ENCODE assay signal across 8 cellular contexts in genomic region chr17:49260011-49260921, GRCh38. TPM values are rescaled to one million over a fixed set of nuclear protein-coding genes. Genes with fewer than 3 reads are reported as not detected.
A peak's percentile ranks its signal among the peaks of the same experiment; 100 is the strongest.
DNase-seq lines count a peak whose midpoint lies in the region; ATAC-seq and TF ChIP-seq lines count a peak whose summit lies in the region.

No MANE protein-coding gene starts in this region.

- H3K4me2 ChIP-seq in Karpas-422 (ENCODE audit: low read depth, low read length, poor library complexity, severe bottlenecking), result peak overlapping the region; percentile 59

- H3K79me2 ChIP-seq in Karpas-422 (ENCODE audit: low read length), result no peaks in the 10 kb centered on the region

- H3K9ac ChIP-seq in ES-I3 (ENCODE audit: low read depth, low read length) (peak overlapping the region; percentile 78; the same call in 1 of the 2 replicates), Karpas-422 (ENCODE audit: low read length) (peak overlapping the region; percentile 45)

- peaks cover 4% of the 10 kb centered on the region; the same call in 1 of the 2 replicates for H3K4me1 ChIP-seq in ES-I3 (ENCODE audit: insufficient read depth, low read length)
- peaks cover 10% of the 10 kb centered on the region for H3K4me1 ChIP-seq in Karpas-422 (ENCODE audit: low read length)

- H3K27me3 ChIP-seq in Karpas-422 (ENCODE audit: low read length) (peaks cover 3% of the 10 kb centered on the region; the same call in 1 of the 2 replicates), kidney epithelial cell (ENCODE audit: control insufficient read depth, insufficient read depth, low read length) (no peaks in the 10 kb centered on the region)

- no peaks in the 10 kb centered on the region for H3K9me3 Mint-ChIP-seq in chondrocyte (ENCODE audit: low read depth)

- no peaks in the 10 kb centered on the region for H3K9me2 ChIP-seq in Karpas-422 (replicated peaks; ENCODE audit: insufficient read depth, low read length)

- no peaks in the 10 kb centered on the region for H3K36me3 Mint-ChIP-seq in chondrocyte (ENCODE audit: low read depth)

- H3K27ac Mint-ChIP-seq in chondrocyte (ENCODE audit: unreplicated experiment), result peak overlapping the region; percentile 90

- H2AFZ ChIP-seq in Karpas-422 (ENCODE audit: low read length), result peak overlapping the region; percentile 92; the same call in 1 of the 2 replicates

- H3K27me3 Mint-ChIP-seq in chondrocyte (ENCODE audit: low read depth), result no peaks in the 10 kb centered on the region

- H3K27ac ChIP-seq in Karpas-422 (ENCODE audit: low read length), result no peak overlapping the region

- H3K36me3 ChIP-seq in ES-I3 (ENCODE audit: insufficient read depth, low read length), result no peaks in the 10 kb centered on the region
- H3K36me3 ChIP-seq in Karpas-422 (ENCODE audit: insufficient read depth, low read length), result no peaks in the 10 kb centered on the region
- H3K36me3 ChIP-seq in kidney epithelial cell (ENCODE audit: control insufficient read depth, insufficient read depth, low read length), result no peaks in the 10 kb centered on the region

- peak overlapping the region; percentile 74 for H3K4me3 Mint-ChIP-seq in chondrocyte (ENCODE audit: unreplicated experiment)

- TF ChIP-seq CTCF in chondrocyte (IDR thresholded peaks at IDR 0.05), result peak; percentile 25
- TF ChIP-seq CTCF in kidney epithelial cell (IDR thresholded peaks at IDR 0.05; ENCODE audit: insufficient read depth, low read length, poor library complexity, severe bottlenecking), result no peak

- no peaks in the 10 kb centered on the region for H4K20me1 ChIP-seq in Karpas-422 (ENCODE audit: insufficient read depth, low read depth, low read length)

- peak; percentile 84 to 90 for ATAC-seq in activated CD4-positive, CD25-positive, alpha-beta regulatory T cell treated with anti-CD3 and anti-CD28 coated beads, Interleukin-2, amount 50 U/mL, for 24 hours
- ATAC-seq in GM21619 (IDR thresholded peaks at IDR 0.05; ENCODE audit: unreplicated experiment) (no peak), GM19397 (IDR thresholded peaks at IDR 0.05; ENCODE audit: unreplicated experiment) (no peak)

- peaks cover 17% of the 10 kb centered on the region for H3K4me1 Mint-ChIP-seq in chondrocyte (ENCODE audit: low read depth)

- peak overlapping the region; percentile 59; the same call in 1 of the 2 replicates for H3K4me3 ChIP-seq in Karpas-422 (ENCODE audit: low read length)
- peak overlapping the region; percentile 33 for H3K4me3 ChIP-seq in kidney epithelial cell (ENCODE audit: low read depth, low read length)

- H3K9me3 ChIP-seq in ES-I3 (ENCODE audit: control insufficient read depth, insufficient read depth, low read length), result no peaks in the 10 kb centered on the region
- H3K9me3 ChIP-seq in Karpas-422 (ENCODE audit: low read length), result no peaks in the 10 kb centered on the region

- DNase-seq in Karpas-422 (peak; percentile 35), chondrocyte (ENCODE audit: low spot score) (no peak), kidney epithelial cell (ENCODE audit: low read depth) (peak; percentile 49)
- DNase-seq in stimulated activated CD4-positive, alpha-beta T cell treated with anti-CD3 and anti-CD28 coated beads, Interleukin-15, amount 100 ng/mL, for 1 hour (ENCODE audit: low read depth in 1 of 2, low spot score in 1 of 2), result peak; percentile 11 to 56

RNA-seq across cellular contexts. Expression of gene PHOSPHO1, which starts 29.7 kb away (rescaled TPM):
- total RNA-seq in Karpas-422 (2014; rRNA removed; shearing (Covaris generic); ENCODE audit: low replicate concordance), result 2.3 TPM in 1 of 2 replicates, not detected in the other
- total RNA-seq in chondrocyte (0.36 TPM in 1 of 3 replicates, not detected in the others), kidney epithelial cell (not detected in 2 replicates)

RNA-seq across cellular contexts. Expression of gene ABI3, which starts 49.8 kb away (rescaled TPM):
- total RNA-seq in Karpas-422 (2014; rRNA removed; shearing (Covaris generic); ENCODE audit: low replicate concordance), result 20.2 and 29.9 TPM in 2 replicates
- total RNA-seq in chondrocyte (not detected in 3 replicates), kidney epithelial cell (0.41 and 0.42 TPM in 2 replicates)

RNA-seq across cellular contexts. Expression of gene GNGT2, which starts 49.9 kb away (rescaled TPM):
- 25.3 and 40.2 TPM in 2 replicates for total RNA-seq in Karpas-422 (2014; rRNA removed; shearing (Covaris generic); ENCODE audit: low replicate concordance)
- total RNA-seq in chondrocyte (not detected in 3 replicates), kidney epithelial cell (0.58 TPM in 1 of 2 replicates, not detected in the other)

Comparison
In these comparisons a context has a peak if more than half of its experiments do, and no peak if none do; other contexts are left out.
1. ATAC-seq: peak in activated CD4-positive, CD25-positive, alpha-beta regulatory T cell treated with anti-CD3 and anti-CD28 coated beads, Interleukin-2, amount 50 U/mL, for 24 hours (2 of 2); none in GM21619 (single experiment) and GM19397 (single experiment).
2. RNA of gene ABI3, which starts 49.8 kb away (total RNA-seq): 20.2 to 29.9 TPM in Karpas-422; 0.41 to 0.42 TPM in kidney epithelial cell and not detected in chondrocyte; every median in the first group is over 10 times any median in the second.
3. RNA of gene GNGT2, which starts 49.9 kb away (total RNA-seq): 25.3 to 40.2 TPM in Karpas-422; 0.58 TPM in kidney epithelial cell and not detected in chondrocyte; every median in the first group is over 10 times any median in the second.